ENCODE assay signal across 1 cellular context in the genomic region with DNA sequence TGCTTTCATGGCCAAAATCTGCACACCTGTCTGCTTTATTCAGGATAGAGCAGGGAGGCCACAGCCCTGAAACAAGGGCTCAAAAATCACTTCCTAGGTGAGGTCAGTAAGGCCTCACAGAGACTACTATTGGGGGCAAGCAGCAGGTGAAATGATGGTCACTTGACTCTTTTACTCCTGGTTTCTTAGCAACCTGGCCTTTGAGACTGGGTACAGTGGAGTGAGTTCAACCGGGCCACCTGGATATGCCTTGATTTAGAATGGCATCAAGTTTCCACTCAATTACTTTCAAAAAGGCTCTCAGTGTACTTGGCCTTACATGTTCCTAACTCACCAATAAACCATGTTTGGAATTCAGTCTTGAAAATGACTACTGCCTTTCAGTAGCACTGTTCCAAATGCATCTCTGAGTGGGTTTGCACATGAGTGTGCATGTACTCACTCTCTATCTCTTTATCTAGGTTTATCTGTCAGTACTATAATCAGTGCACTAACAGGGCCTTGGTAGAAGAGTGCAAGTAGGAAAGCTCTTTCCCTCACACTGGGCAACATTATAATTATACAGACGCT.
TF ChIP-seq lines count a peak whose summit lies in the region.

No MANE protein-coding gene starts in this region.

TF ChIP-seq in IMR-90, 13 proteins besides CTCF, POLR2A, EP300 and RAD21 (continued from another document):
- TF ChIP-seq MAFK (IDR thresholded peaks at IDR 0.05; ENCODE audit: low read depth, low read length) (no peak), CEBPB (IDR thresholded peaks at IDR 0.05; ENCODE audit: low read depth, low read length) (no peak), MXI1 (IDR thresholded peaks at IDR 0.05; ENCODE audit: borderline replicate concordance, low read depth, low read length) (no peak), RCOR1 (IDR thresholded peaks at IDR 0.05; ENCODE audit: insufficient replicate concordance, low read length) (no peak), CHD1 (IDR thresholded peaks at IDR 0.05; ENCODE audit: low read depth, low read length) (no peak), USF2 (IDR thresholded peaks at IDR 0.05; ENCODE audit: low read depth, low read length) (no peak), RFX5 (IDR thresholded peaks at IDR 0.05; ENCODE audit: low read depth, low read length) (no peak)
